ENCODE assay signal across 30 cellular contexts in genomic region chr2:217273158-217273557, GRCh38.
"Had no signal": no experiment of that assay in that cellular context is flagged by ENCODE, and none has a peak within 500 bp of the region (broad histone marks: within the 10 kb centered on the region; RNA-seq: fewer than 3 reads in every experiment).

No MANE protein-coding gene starts in this region.

- H3K4me1 Mint-ChIP-seq: central memory CD8-positive, alpha-beta T cell; immature natural killer cell; natural killer cell; stimulated activated naive CD8-positive, alpha-beta T cell treated with anti-CD3 and anti-CD28 coated beads, Interleukin-15, amount 100 ng/mL, for 72 hours had no signal

- H3K4me1 ChIP-seq: lower lobe of right lung, pancreas, right lobe of liver, upper lobe of right lung, uterus had no signal

- H3K9ac ChIP-seq: neural progenitor cell had no signal

- H3K27me3 ChIP-seq: pancreas, right lobe of liver, testis, tibial artery, upper lobe of right lung, uterus had no signal

- H3K9me3 ChIP-seq: lower lobe of right lung, pancreas, right lobe of liver, testis, tibial artery, upper lobe of right lung, uterus had no signal

- ATAC-seq: left colon; left ventricle myocardium superior; lower lobe of right lung; natural killer cell; pancreas; right lobe of liver; stimulated activated naive CD8-positive, alpha-beta T cell treated with anti-CD3 and anti-CD28 coated beads, Interleukin-15, amount 100 ng/mL, for 72 hours; upper lobe of right lung had no signal

- H3K27ac Mint-ChIP-seq: immature natural killer cell; natural killer cell; neural progenitor cell; stimulated activated naive CD8-positive, alpha-beta T cell treated with anti-CD3 and anti-CD28 coated beads, Interleukin-15, amount 100 ng/mL, for 72 hours had no signal

- H3K9me3 Mint-ChIP-seq: natural killer cell; stimulated activated naive CD8-positive, alpha-beta T cell treated with anti-CD3 and anti-CD28 coated beads, Interleukin-15, amount 100 ng/mL, for 72 hours had no signal

- H3K4me3 ChIP-seq: coronary artery, esophagus squamous epithelium, lower lobe of right lung, neural progenitor cell, pancreas, right lobe of liver, smooth muscle cell, testis, tibial artery, upper lobe of right lung, uterus had no signal

- H3K27ac ChIP-seq: coronary artery, esophagus squamous epithelium, lower lobe of right lung, neural progenitor cell, pancreas, right lobe of liver, testis, upper lobe of right lung, uterus had no signal

- H3K4me3 Mint-ChIP-seq: central memory CD8-positive, alpha-beta T cell; immature natural killer cell; natural killer cell; neural progenitor cell; stimulated activated naive CD8-positive, alpha-beta T cell treated with anti-CD3 and anti-CD28 coated beads, Interleukin-15, amount 100 ng/mL, for 72 hours had no signal

- DNase-seq: dermis blood vessel endothelial cell; effector memory CD4-positive, alpha-beta T cell; erythroblast; esophagus squamous epithelium; hypothalamus; immature natural killer cell; islet precursor cell; kidney glomerular epithelial cell; left colon; left ventricle myocardium superior; lower lobe of right lung; natural killer cell; nucleus accumbens; pancreas; right lobe of liver; stimulated activated CD4-positive, alpha-beta T cell treated with anti-CD3 and anti-CD28 coated beads, Interleukin-12 subunit alpha, Interleukin-12 subunit beta, amount 100 ng/mL, for 4 hours; stimulated activated CD4-positive, alpha-beta T cell treated with anti-CD3 and anti-CD28 coated beads, Interleukin-1b, Interleukin-23, amount 100 ng/mL, for 48 hours; stimulated activated CD4-positive, alpha-beta T cell treated with anti-CD3 and anti-CD28 coated beads, Interleukin-4, amount 100 ng/mL, for 1 hour; stimulated activated CD8-positive, alpha-beta memory T cell treated with anti-CD3 and anti-CD28 coated beads, Interleukin-4, amount 100 ng/mL, for 48 hours; stimulated activated naive CD4-positive, alpha-beta T cell; stimulated activated naive CD8-positive, alpha-beta T cell treated with anti-CD3 and anti-CD28 coated beads, Interleukin-15, amount 100 ng/mL, for 72 hours; substantia nigra; testis; tibial artery; upper lobe of right lung; uterus had no signal

- H3K36me3 ChIP-seq: esophagus squamous epithelium, lower lobe of right lung, neural progenitor cell, pancreas, right lobe of liver, tibial artery, upper lobe of right lung, uterus had no signal

- H3K36me3 Mint-ChIP-seq: immature natural killer cell, natural killer cell, neural progenitor cell had no signal
